ENCODE assay signal across 17 cellular contexts in genomic region chr11:70914496-70914895, GRCh38.
"Had no signal": no experiment of that assay in that cellular context is flagged by ENCODE, and none has a peak within 500 bp of the region (broad histone marks: within the 10 kb centered on the region; RNA-seq: fewer than 3 reads in every experiment).

No MANE protein-coding gene starts in this region.

- DNase-seq: activated CD4-positive, alpha-beta T cell treated with anti-CD3 and anti-CD28 coated beads for 4 hours; activated CD8-positive, alpha-beta memory T cell treated with anti-CD3 and anti-CD28 coated beads, Interleukin-2, amount 50 U/mL, for 4 hours; activated CD8-positive, alpha-beta T cell treated with anti-CD3 and anti-CD28 coated beads for 36 hours; activated naive CD4-positive, alpha-beta T cell treated with anti-CD3 and anti-CD28 coated beads, Interleukin-2, amount 10 ng/mL, durations not matched to agents 7 days and 5 days; central memory CD4-positive, alpha-beta T cell; left ventricle myocardium superior; mesendoderm; naive B cell; SK-N-SH; T-helper 1 cell; WERI-Rb-1 had no signal

- H3K9ac ChIP-seq: SK-N-SH had no signal

- H3K4me1 ChIP-seq: right atrium auricular region, upper lobe of left lung had no signal

- ATAC-seq: activated CD8-positive, alpha-beta T cell treated with anti-CD3 and anti-CD28 coated beads for 36 hours; left ventricle myocardium superior; stimulated activated effector memory CD8-positive, alpha-beta T cell treated with anti-CD3 and anti-CD28 coated beads, Interleukin-12 subunit alpha, Interleukin-12 subunit beta, amount 100 ng/mL, for 72 hours had no signal

- H3K9me3 ChIP-seq: neutrophil, right atrium auricular region, SK-N-SH, upper lobe of left lung had no signal

- H3K27me3 ChIP-seq: right atrium auricular region, upper lobe of left lung had no signal

- H3K4me2 ChIP-seq: SK-N-SH, smooth muscle cell had no signal

- H3K36me3 ChIP-seq: neutrophil, right atrium auricular region, upper lobe of left lung, WERI-Rb-1 had no signal

- H3K27ac ChIP-seq: coronary artery, neutrophil, right atrium auricular region, WERI-Rb-1 had no signal

- H3K4me3 ChIP-seq: coronary artery, right atrium auricular region, smooth muscle cell, upper lobe of left lung had no signal
